8 cellular contexts compared by ENCODE assay signal in genomic region chr1:203628185-203628996, GRCh38. TPM values are rescaled to one million over a fixed set of nuclear protein-coding genes. Genes with fewer than 3 reads are reported as not detected.
DNase-seq lines count a peak whose midpoint lies in the region; ATAC-seq lines count a peak whose summit lies in the region.

No MANE protein-coding gene starts in this region.

- peak; percentile 32 for DNase-seq in D341Med (ENCODE audit: low spot score)
- DNase-seq in amniotic epithelial cell (ENCODE audit: low read depth) = peak; percentile 65
- DNase-seq in hepatic stellate cell (ENCODE audit: low spot score) = peak; percentile 51
- DNase-seq in sciatic nerve (ENCODE audit: low spot score) = peak; percentile 70
- DNase-seq in NCI-H510A (lab: John Stamatoyannopoulos, UW) = no peak
- DNase-seq in activated CD4-positive, CD25-positive, alpha-beta regulatory T cell (lab: John Stamatoyannopoulos, UW) = no peak

- H3K36me3 ChIP-seq in KOPT-K1 (ENCODE audit: insufficient read depth, low read length) = peaks cover 22% of the 10 kb centered on the region

- H3K9me3 ChIP-seq in KOPT-K1 (ENCODE audit: insufficient read depth, low read length, poor library complexity, severe bottlenecking) = no peaks in the 10 kb centered on the region

- peak; percentile 21 for ATAC-seq in sciatic nerve
- no peak for ATAC-seq in HG02623 (IDR thresholded peaks at IDR 0.05; ENCODE audit: unreplicated experiment)

- H3K27ac ChIP-seq in KOPT-K1 (ENCODE audit: low read depth, low read length, poor library complexity, severe bottlenecking) = peak overlapping the region; percentile 88

- intact Hi-C loops in sciatic nerve (cut with DNase I) = loop anchor here (5.0 to 10.0 kb wide), 2 partner anchors 64 to 124 kb away; no protein-coding TSS in a partner anchor

RNA-seq across cellular contexts. Expression of gene ATP2B4, which starts 1.8 kb away (rescaled TPM):
- total RNA-seq in sciatic nerve = 107 TPM

Comparison
In these comparisons a context has a peak if more than half of its experiments do, and no peak if none do; other contexts are left out.
1. DNase-seq: peak in D341Med (single experiment), amniotic epithelial cell (single experiment), hepatic stellate cell (single experiment) and sciatic nerve (single experiment); none in NCI-H510A (single experiment) and activated CD4-positive, CD25-positive, alpha-beta regulatory T cell (0 of 4).